Comparison of ENCODE assay signal across 26 cellular contexts in genomic region chrX:134137353-134137752, GRCh38.
"Had no signal": no experiment of that assay in that cellular context is flagged by ENCODE, and none has a peak within 500 bp of the region (broad histone marks: within the 10 kb centered on the region; RNA-seq: fewer than 3 reads in every experiment).

No MANE protein-coding gene starts in this region.

- H3K9me3 ChIP-seq: esophagus squamous epithelium, gastrocnemius medialis, heart right ventricle, left lung, lower lobe of right lung, mucosa of descending colon had no signal

- H3K4me1 Mint-ChIP-seq: naive B cell; naive thymus-derived CD8-positive, alpha-beta T cell had no signal

- H3K27ac ChIP-seq: epithelial cell of prostate, esophagus squamous epithelium, gastrocnemius medialis, heart right ventricle, left lung, lower lobe of right lung had no signal

- FAIRE-seq: endometrium, keratinocyte had no signal

- H3K27me3 ChIP-seq: esophagus squamous epithelium, gastrocnemius medialis, left lung had no signal

- H3K4me1 ChIP-seq: esophagus squamous epithelium, gastrocnemius medialis, heart right ventricle, left lung, lower lobe of right lung had no signal

- H3K9me3 Mint-ChIP-seq: dendritic cell treated with granulocyte-macrophage colony-stimulating factor and Interleukin-4, amounts not matched to agents 40 ng/mL and 50 ng/mL, for 4 days; effector memory CD8-positive, alpha-beta T cell; mesothelial cell of epicardium; naive thymus-derived CD8-positive, alpha-beta T cell had no signal

- H3K4me3 ChIP-seq: esophagus squamous epithelium, gastrocnemius medialis, heart right ventricle, left lung, lower lobe of right lung, mucosa of descending colon had no signal

- H3K36me3 Mint-ChIP-seq: mesothelial cell of epicardium; naive B cell; naive thymus-derived CD8-positive, alpha-beta T cell had no signal

- H3K36me3 ChIP-seq: esophagus squamous epithelium, gastrocnemius medialis, heart right ventricle, left lung, lower lobe of right lung had no signal

- DNase-seq: effector CD8-positive, alpha-beta T cell; effector memory CD8-positive, alpha-beta T cell; endodermal cell; erythroblast; esophagus squamous epithelium; foreskin fibroblast; foreskin melanocyte; gastrocnemius medialis; glutamatergic neuron; head of caudate nucleus; heart right ventricle; hippocampal formation; left cardiac atrium; left lung; left ventricle myocardium superior; lower lobe of right lung; mesenchymal stem cell; mucosa of descending colon; naive B cell; naive thymus-derived CD8-positive, alpha-beta T cell had no signal

- H3K4me3 Mint-ChIP-seq: dendritic cell treated with granulocyte-macrophage colony-stimulating factor and Interleukin-4, amounts not matched to agents 40 ng/mL and 50 ng/mL, for 4 days; effector memory CD8-positive, alpha-beta T cell; endodermal cell; mesothelial cell of epicardium; naive B cell; naive thymus-derived CD8-positive, alpha-beta T cell had no signal

- ATAC-seq: effector memory CD8-positive, alpha-beta T cell; esophagus mucosa; gastrocnemius medialis; heart right ventricle; left lung; left ventricle myocardium superior; lower lobe of right lung; mucosa of descending colon; naive thymus-derived CD8-positive, alpha-beta T cell had no signal

- H3K27ac Mint-ChIP-seq: dendritic cell treated with granulocyte-macrophage colony-stimulating factor and Interleukin-4, amounts not matched to agents 40 ng/mL and 50 ng/mL, for 4 days; effector memory CD8-positive, alpha-beta T cell; endodermal cell; naive B cell; naive thymus-derived CD8-positive, alpha-beta T cell had no signal

- H3K27me3 Mint-ChIP-seq: dendritic cell treated with granulocyte-macrophage colony-stimulating factor and Interleukin-4, amounts not matched to agents 40 ng/mL and 50 ng/mL, for 4 days had no signal
